Comparison of ENCODE assay signal across 1 cellular context in the genomic region with DNA sequence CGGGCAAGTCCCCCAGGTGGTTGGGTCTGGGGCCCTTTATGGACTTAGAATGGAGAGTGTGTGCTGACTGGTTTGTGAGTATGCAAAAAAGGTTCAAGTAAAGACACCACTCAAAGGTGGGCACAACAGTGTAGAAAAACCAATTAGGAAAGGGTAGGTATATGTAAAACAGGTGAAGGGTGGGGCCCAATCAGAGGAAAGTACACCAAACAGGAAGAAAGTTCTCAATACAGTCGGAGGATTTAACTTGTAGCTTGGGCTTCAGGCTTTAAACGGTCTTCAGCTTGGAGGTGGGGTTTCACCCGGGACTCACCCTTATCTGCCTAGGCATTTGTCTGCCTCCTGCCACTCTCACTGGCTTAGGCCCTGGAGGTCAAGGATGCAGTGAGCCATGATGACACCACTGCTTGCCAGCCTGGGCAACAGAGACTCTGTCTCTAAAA.
TF ChIP-seq lines count a peak whose summit lies in the region.

No MANE protein-coding gene starts in this region.

TF ChIP-seq in K562, 482 proteins besides CTCF, POLR2A, EP300 and RAD21 (continued from another document and continues in another):
- TF ChIP-seq PML (IDR thresholded peaks at IDR 0.05; ENCODE audit: low read length) (0 out of 2 replicates have a peak, but pooled peaks have one; percentile 31), ZNF780A (CRISPR knock-in tag; IDR thresholded peaks at IDR 0.05) (no peak), MEIS2 (IDR thresholded peaks at IDR 0.05; ENCODE audit: partially characterized antibody) (peak; percentile 61), KDM5B (IDR thresholded peaks at IDR 0.05; ENCODE audit: insufficient replicate concordance, low read depth, low read length) (no peak), SP2 (IDR thresholded peaks at IDR 0.05; ENCODE audit: extremely low read depth, low read depth, low read length, poor library complexity, severe bottlenecking) (no peak), TARDBP (IDR thresholded peaks at IDR 0.05) (no peak), ILF3 (IDR thresholded peaks at IDR 0.05; ENCODE audit: borderline replicate concordance) (no peak), MYBL2 (IDR thresholded peaks at IDR 0.05; ENCODE audit: low read depth) (peak; percentile 79), MYBL2 (CRISPR knock-in tag; IDR thresholded peaks at IDR 0.05; ENCODE audit: borderline replicate concordance) (no peak), ZNF76 (CRISPR knock-in tag; IDR thresholded peaks at IDR 0.05; ENCODE audit: borderline replicate concordance) (no peak), BHLHE40 (IDR thresholded peaks at IDR 0.05; ENCODE audit: low read length) (no peak), ZEB2 (IDR thresholded peaks at IDR 0.05) (peak; percentile 62; the same call in 1 of the 2 replicates), ELF4 (CRISPR knock-in tag; IDR thresholded peaks at IDR 0.05) (no peak), ZNF384 (IDR thresholded peaks at IDR 0.05; ENCODE audit: low read depth, low read length) (no peak), GABPA (tag; conservative IDR thresholded peaks at IDR 0.05; ENCODE audit: low read depth) (no peak), ZNF23 (CRISPR knock-in tag; IDR thresholded peaks at IDR 0.05) (no peak), STAG1 (CRISPR knock-in tag; IDR thresholded peaks at IDR 0.05; ENCODE audit: borderline replicate concordance) (no peak), CBFA2T2 (conservative IDR thresholded peaks at IDR 0.05) (no peak), FOXJ2 (tag; IDR thresholded peaks at IDR 0.05) (no peak), PHB2 (IDR thresholded peaks at IDR 0.05; ENCODE audit: low read depth) (no peak), PHF21A (IDR thresholded peaks at IDR 0.05; ENCODE audit: borderline replicate concordance, low read depth) (no peak), KDM4B (IDR thresholded peaks at IDR 0.05; ENCODE audit: borderline replicate concordance in 2 of 2, low read depth in 1 of 2) (no peak), MXI1 (IDR thresholded peaks at IDR 0.05; ENCODE audit: low read depth, low read length) (no peak), ZNF778 (CRISPR knock-in tag; IDR thresholded peaks at IDR 0.05) (no peak), SMARCA5 (IDR thresholded peaks at IDR 0.05) (no peak), TBL1XR1 (IDR thresholded peaks at IDR 0.05; ENCODE audit: low read length in 2 of 2) (no peak), ZNF354B (CRISPR knock-in tag; IDR thresholded peaks at IDR 0.05) (no peak), TEAD2 (tag; IDR thresholded peaks at IDR 0.05) (no peak), RCOR1 (IDR thresholded peaks at IDR 0.05; ENCODE audit: borderline replicate concordance in 1 of 2, low read depth in 2 of 2, low read length in 2 of 2) (peak in 1 of 2 experiments; percentile 77; a peak in 2 of 4 replicates), CBFB (CRISPR knock-in tag; IDR thresholded peaks at IDR 0.05) (no peak), ZNF232 (CRISPR knock-in tag; IDR thresholded peaks at IDR 0.05) (no peak), ZNF41 (CRISPR knock-in tag; conservative IDR thresholded peaks at IDR 0.05) (no peak), ZFP1 (CRISPR knock-in tag; IDR thresholded peaks at IDR 0.05) (no peak), TOE1 (IDR thresholded peaks at IDR 0.05; ENCODE audit: borderline replicate concordance) (peak; percentile 22; the same call in 1 of the 2 replicates), TOE1 (CRISPR knock-in tag; IDR thresholded peaks at IDR 0.05; ENCODE audit: borderline replicate concordance, low read depth) (no peak), ZNF436 (CRISPR knock-in tag; IDR thresholded peaks at IDR 0.05) (no peak), TCF7L2 (IDR thresholded peaks at IDR 0.05; ENCODE audit: low read depth, low read length) (no peak), FIP1L1 (IDR thresholded peaks at IDR 0.05; ENCODE audit: low read depth, low read length, poor library complexity, severe bottlenecking) (no peak), DIDO1 (tag; IDR thresholded peaks at IDR 0.05; ENCODE audit: low read depth) (no peak), C11orf30 (IDR thresholded peaks at IDR 0.05; ENCODE audit: low read depth) (no peak), MAFF (IDR thresholded peaks at IDR 0.05; ENCODE audit: low read length) (no peak), MAZ (CRISPR knock-in tag; conservative IDR thresholded peaks at IDR 0.05 in 1 of 2, IDR thresholded peaks at IDR 0.05 in 1 of 2) (0 out of 4 replicates have a peak, but pooled peaks of 1 of the 2 experiments have one; percentile 30), ZNF408 (CRISPR knock-in tag; IDR thresholded peaks at IDR 0.05; ENCODE audit: low read depth) (no peak), SMARCE1 (IDR thresholded peaks at IDR 0.05) (no peak), HMG20B (CRISPR knock-in tag; IDR thresholded peaks at IDR 0.05) (no peak), TAF15 (IDR thresholded peaks at IDR 0.05; ENCODE audit: low read depth, low read length) (no peak), ZNF217 (CRISPR knock-in tag; IDR thresholded peaks at IDR 0.05) (no peak), LARP7 (IDR thresholded peaks at IDR 0.05) (no peak), MIER1 (IDR thresholded peaks at IDR 0.05; ENCODE audit: low read depth) (no peak)
- TF ChIP-seq, protein P1, sequence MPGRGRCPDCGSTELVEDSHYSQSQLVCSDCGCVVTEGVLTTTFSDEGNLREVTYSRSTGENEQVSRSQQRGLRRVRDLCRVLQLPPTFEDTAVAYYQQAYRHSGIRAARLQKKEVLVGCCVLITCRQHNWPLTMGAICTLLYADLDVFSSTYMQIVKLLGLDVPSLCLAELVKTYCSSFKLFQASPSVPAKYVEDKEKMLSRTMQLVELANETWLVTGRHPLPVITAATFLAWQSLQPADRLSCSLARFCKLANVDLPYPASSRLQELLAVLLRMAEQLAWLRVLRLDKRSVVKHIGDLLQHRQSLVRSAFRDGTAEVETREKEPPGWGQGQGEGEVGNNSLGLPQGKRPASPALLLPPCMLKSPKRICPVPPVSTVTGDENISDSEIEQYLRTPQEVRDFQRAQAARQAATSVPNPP (IDR thresholded peaks at IDR 0.05; ENCODE audit: borderline replicate concordance, insufficient read depth, insufficient read length) = no peak
- TF ChIP-seq, protein P2, sequence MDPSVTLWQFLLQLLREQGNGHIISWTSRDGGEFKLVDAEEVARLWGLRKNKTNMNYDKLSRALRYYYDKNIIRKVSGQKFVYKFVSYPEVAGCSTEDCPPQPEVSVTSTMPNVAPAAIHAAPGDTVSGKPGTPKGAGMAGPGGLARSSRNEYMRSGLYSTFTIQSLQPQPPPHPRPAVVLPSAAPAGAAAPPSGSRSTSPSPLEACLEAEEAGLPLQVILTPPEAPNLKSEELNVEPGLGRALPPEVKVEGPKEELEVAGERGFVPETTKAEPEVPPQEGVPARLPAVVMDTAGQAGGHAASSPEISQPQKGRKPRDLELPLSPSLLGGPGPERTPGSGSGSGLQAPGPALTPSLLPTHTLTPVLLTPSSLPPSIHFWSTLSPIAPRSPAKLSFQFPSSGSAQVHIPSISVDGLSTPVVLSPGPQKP (CRISPR knock-in tag; IDR thresholded peaks at IDR 0.05) = no peak
- TF ChIP-seq, protein P3, sequence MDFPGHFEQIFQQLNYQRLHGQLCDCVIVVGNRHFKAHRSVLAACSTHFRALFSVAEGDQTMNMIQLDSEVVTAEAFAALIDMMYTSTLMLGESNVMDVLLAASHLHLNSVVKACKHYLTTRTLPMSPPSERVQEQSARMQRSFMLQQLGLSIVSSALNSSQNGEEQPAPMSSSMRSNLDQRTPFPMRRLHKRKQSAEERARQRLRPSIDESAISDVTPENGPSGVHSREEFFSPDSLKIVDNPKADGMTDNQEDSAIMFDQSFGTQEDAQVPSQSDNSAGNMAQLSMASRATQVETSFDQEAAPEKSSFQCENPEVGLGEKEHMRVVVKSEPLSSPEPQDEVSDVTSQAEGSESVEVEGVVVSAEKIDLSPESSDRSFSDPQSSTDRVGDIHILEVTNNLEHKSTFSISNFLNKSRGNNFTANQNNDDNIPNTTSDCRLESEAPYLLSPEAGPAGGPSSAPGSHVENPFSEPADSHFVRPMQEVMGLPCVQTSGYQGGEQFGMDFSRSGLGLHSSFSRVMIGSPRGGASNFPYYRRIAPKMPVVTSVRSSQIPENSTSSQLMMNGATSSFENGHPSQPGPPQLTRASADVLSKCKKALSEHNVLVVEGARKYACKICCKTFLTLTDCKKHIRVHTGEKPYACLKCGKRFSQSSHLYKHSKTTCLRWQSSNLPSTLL (IDR thresholded peaks at IDR 0.05) = peak; percentile 98
- TF ChIP-seq, protein P4, sequence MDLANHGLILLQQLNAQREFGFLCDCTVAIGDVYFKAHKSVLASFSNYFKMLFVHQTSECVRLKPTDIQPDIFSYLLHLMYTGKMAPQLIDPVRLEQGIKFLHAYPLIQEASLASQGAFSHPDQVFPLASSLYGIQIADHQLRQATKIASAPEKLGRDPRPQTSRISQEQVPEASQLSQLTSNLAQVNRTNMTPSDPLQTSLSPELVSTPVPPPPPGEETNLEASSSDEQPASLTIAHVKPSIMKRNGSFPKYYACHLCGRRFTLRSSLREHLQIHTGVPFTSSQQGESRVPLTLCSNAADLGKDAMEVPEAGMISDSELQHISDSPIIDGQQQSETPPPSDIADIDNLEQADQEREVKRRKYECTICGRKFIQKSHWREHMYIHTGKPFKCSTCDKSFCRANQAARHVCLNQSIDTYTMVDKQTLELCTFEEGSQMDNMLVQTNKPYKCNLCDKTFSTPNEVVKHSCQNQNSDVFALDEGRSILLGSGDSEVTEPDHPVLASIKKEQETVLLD (IDR thresholded peaks at IDR 0.05) = no peak
- TF ChIP-seq, protein P5, sequence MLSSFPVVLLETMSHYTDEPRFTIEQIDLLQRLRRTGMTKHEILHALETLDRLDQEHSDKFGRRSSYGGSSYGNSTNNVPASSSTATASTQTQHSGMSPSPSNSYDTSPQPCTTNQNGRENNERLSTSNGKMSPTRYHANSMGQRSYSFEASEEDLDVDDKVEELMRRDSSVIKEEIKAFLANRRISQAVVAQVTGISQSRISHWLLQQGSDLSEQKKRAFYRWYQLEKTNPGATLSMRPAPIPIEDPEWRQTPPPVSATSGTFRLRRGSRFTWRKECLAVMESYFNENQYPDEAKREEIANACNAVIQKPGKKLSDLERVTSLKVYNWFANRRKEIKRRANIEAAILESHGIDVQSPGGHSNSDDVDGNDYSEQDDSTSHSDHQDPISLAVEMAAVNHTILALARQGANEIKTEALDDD (IDR thresholded peaks at IDR 0.05) = peak; percentile 80
- TF ChIP-seq, protein P6, sequence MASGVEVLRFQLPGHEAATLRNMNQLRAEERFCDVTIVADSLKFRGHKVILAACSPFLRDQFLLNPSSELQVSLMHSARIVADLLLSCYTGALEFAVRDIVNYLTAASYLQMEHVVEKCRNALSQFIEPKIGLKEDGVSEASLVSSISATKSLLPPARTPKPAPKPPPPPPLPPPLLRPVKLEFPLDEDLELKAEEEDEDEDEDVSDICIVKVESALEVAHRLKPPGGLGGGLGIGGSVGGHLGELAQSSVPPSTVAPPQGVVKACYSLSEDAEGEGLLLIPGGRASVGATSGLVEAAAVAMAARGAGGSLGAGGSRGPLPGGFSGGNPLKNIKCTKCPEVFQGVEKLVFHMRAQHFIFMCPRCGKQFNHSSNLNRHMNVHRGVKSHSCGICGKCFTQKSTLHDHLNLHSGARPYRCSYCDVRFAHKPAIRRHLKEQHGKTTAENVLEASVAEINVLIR (CRISPR knock-in tag; IDR thresholded peaks at IDR 0.05) = no peak
- TF ChIP-seq, protein P7, sequence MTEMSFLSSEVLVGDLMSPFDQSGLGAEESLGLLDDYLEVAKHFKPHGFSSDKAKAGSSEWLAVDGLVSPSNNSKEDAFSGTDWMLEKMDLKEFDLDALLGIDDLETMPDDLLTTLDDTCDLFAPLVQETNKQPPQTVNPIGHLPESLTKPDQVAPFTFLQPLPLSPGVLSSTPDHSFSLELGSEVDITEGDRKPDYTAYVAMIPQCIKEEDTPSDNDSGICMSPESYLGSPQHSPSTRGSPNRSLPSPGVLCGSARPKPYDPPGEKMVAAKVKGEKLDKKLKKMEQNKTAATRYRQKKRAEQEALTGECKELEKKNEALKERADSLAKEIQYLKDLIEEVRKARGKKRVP (CRISPR knock-in tag; IDR thresholded peaks at IDR 0.05) = no peak
- TF ChIP-seq, protein P8, sequence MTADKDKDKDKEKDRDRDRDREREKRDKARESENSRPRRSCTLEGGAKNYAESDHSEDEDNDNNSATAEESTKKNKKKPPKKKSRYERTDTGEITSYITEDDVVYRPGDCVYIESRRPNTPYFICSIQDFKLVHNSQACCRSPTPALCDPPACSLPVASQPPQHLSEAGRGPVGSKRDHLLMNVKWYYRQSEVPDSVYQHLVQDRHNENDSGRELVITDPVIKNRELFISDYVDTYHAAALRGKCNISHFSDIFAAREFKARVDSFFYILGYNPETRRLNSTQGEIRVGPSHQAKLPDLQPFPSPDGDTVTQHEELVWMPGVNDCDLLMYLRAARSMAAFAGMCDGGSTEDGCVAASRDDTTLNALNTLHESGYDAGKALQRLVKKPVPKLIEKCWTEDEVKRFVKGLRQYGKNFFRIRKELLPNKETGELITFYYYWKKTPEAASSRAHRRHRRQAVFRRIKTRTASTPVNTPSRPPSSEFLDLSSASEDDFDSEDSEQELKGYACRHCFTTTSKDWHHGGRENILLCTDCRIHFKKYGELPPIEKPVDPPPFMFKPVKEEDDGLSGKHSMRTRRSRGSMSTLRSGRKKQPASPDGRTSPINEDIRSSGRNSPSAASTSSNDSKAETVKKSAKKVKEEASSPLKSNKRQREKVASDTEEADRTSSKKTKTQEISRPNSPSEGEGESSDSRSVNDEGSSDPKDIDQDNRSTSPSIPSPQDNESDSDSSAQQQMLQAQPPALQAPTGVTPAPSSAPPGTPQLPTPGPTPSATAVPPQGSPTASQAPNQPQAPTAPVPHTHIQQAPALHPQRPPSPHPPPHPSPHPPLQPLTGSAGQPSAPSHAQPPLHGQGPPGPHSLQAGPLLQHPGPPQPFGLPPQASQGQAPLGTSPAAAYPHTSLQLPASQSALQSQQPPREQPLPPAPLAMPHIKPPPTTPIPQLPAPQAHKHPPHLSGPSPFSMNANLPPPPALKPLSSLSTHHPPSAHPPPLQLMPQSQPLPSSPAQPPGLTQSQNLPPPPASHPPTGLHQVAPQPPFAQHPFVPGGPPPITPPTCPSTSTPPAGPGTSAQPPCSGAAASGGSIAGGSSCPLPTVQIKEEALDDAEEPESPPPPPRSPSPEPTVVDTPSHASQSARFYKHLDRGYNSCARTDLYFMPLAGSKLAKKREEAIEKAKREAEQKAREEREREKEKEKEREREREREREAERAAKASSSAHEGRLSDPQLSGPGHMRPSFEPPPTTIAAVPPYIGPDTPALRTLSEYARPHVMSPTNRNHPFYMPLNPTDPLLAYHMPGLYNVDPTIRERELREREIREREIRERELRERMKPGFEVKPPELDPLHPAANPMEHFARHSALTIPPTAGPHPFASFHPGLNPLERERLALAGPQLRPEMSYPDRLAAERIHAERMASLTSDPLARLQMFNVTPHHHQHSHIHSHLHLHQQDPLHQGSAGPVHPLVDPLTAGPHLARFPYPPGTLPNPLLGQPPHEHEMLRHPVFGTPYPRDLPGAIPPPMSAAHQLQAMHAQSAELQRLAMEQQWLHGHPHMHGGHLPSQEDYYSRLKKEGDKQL (CRISPR knock-in tag; IDR thresholded peaks at IDR 0.05; ENCODE audit: borderline replicate concordance) = no peak
